ENCODE assay signal across 24 cellular contexts in genomic region chrX:3449287-3449686, GRCh38.
A peak's percentile ranks its signal among the peaks of the same experiment; 100 is the strongest.
DNase-seq lines count a peak whose midpoint lies in the region; ATAC-seq and TF ChIP-seq lines count a peak whose summit lies in the region.
"Had no signal": no experiment of that assay in that cellular context is flagged by ENCODE, and none has a peak within 500 bp of the region (broad histone marks: within the 10 kb centered on the region; RNA-seq: fewer than 3 reads in every experiment).

No MANE protein-coding gene starts in this region.

- H3K4me1 ChIP-seq in psoas muscle = no peaks in the 10 kb centered on the region
- H3K4me1 ChIP-seq: ascending aorta, esophagus squamous epithelium, parathyroid adenoma, sigmoid colon, SJSA1, suprapubic skin had no signal

- H3K27me3 ChIP-seq in BJ (ENCODE audit: control insufficient read depth, insufficient read depth, low read length) (no peaks in the 10 kb centered on the region), psoas muscle (ENCODE audit: insufficient read depth in 3 of 3, low read length in 2 of 3) (no peaks in the 10 kb centered on the region)
- H3K27me3 ChIP-seq: ascending aorta, esophagus squamous epithelium, sigmoid colon, SJSA1, suprapubic skin had no signal

- no peak overlapping the region for H3K27ac Mint-ChIP-seq in activated CD4-positive, alpha-beta memory T cell treated with anti-CD3 and anti-CD28 coated beads for 36 hours
- H3K27ac Mint-ChIP-seq: activated CD4-positive, alpha-beta T cell treated with anti-CD3 and anti-CD28 coated beads, Interleukin-2, amount 10 ng/mL, durations not matched to agents 24 days and 14 days; activated CD8-positive, alpha-beta memory T cell treated with anti-CD3 and anti-CD28 coated beads, Interleukin-2, amount 10 ng/mL, durations not matched to agents 7 days and 5 days; activated naive CD4-positive, alpha-beta T cell treated with anti-CD3 and anti-CD28 coated beads, Interleukin-2, amount 50 U/mL, for 24 hours; activated T-helper 1 cell treated with anti-CD3 and anti-CD28 coated beads, Interleukin-12 subunit alpha, Interleukin-12 subunit beta, Interleukin-2, Interleukin-4 antibody, amounts not matched to agents 30 ng/mL and 10 ng/mL and 1 ng/mL, durations not matched to agents 14 hours and 24 hours and 36 hours; GM23338; natural killer cell treated with Interleukin-12 subunit alpha and Interleukin-12 subunit beta and Interleukin-15 and Interleukin-18, amount 100 ng/mL, for 72 hours had no signal

- ATAC-seq in psoas muscle = peak in 1 of 4 donors; percentile 44
- ATAC-seq: activated CD8-positive, alpha-beta memory T cell treated with anti-CD3 and anti-CD28 coated beads, Interleukin-2, amount 10 ng/mL, durations not matched to agents 7 days and 5 days; GM23338; natural killer cell treated with Interleukin-12 subunit alpha and Interleukin-12 subunit beta and Interleukin-15 and Interleukin-18, amount 100 ng/mL, for 72 hours had no signal

- peaks cover under 1% of the 10 kb centered on the region for H3K9me3 Mint-ChIP-seq in activated CD4-positive, alpha-beta memory T cell treated with anti-CD3 and anti-CD28 coated beads for 36 hours
- H3K9me3 Mint-ChIP-seq: activated CD4-positive, alpha-beta T cell treated with anti-CD3 and anti-CD28 coated beads, Interleukin-2, amount 10 ng/mL, durations not matched to agents 24 days and 14 days; activated T-helper 1 cell treated with anti-CD3 and anti-CD28 coated beads, Interleukin-12 subunit alpha, Interleukin-12 subunit beta, Interleukin-2, Interleukin-4 antibody, amounts not matched to agents 30 ng/mL and 10 ng/mL and 1 ng/mL, durations not matched to agents 14 hours and 24 hours and 36 hours; natural killer cell treated with Interleukin-12 subunit alpha and Interleukin-12 subunit beta and Interleukin-15 and Interleukin-18, amount 100 ng/mL, for 72 hours had no signal

- H3K36me3 ChIP-seq in BJ (ENCODE audit: control insufficient read depth, insufficient read depth, low read length) (no peaks in the 10 kb centered on the region), psoas muscle (ENCODE audit: insufficient read depth in 1 of 2, low read depth in 1 of 2) (no peaks in the 10 kb centered on the region)
- H3K36me3 ChIP-seq: ascending aorta, esophagus squamous epithelium, sigmoid colon, SJSA1, suprapubic skin had no signal

- DNase-seq in BJ (ENCODE audit: low read depth) (peak; percentile 22), NOMO-1 treated with DMSO at 0.1 percent for 48 hours (lab: John Stamatoyannopoulos, UW; ENCODE audit: unreplicated experiment) (peak; percentile 52), fibroblast of gingiva (ENCODE audit: low read depth) (peak; percentile 71), psoas muscle (no peak), RPMI8226 (no peak), DMS79 treated with DMSO at 0.1 percent for 48 hours (lab: John Stamatoyannopoulos, UW) (no peak)
- no peak for DNase-seq in activated CD4-positive, alpha-beta memory T cell treated with anti-CD3 and anti-CD28 coated beads for 36 hours
- DNase-seq: activated CD4-positive, alpha-beta T cell treated with anti-CD3 and anti-CD28 coated beads, Interleukin-2, amount 10 ng/mL, durations not matched to agents 24 days and 14 days; activated CD8-positive, alpha-beta memory T cell treated with anti-CD3 and anti-CD28 coated beads, Interleukin-2, amount 10 ng/mL, durations not matched to agents 7 days and 5 days; AML-193; DND-41; esophagus squamous epithelium; midbrain; NCI-H1105 treated with DMSO at 0.1 percent for 48 hours; NCI-H2081 treated with DMSO at 0.1 percent for 48 hours; sigmoid colon had no signal

- POLR2A ChIA-PET in BJ (lab: Charles Lee) = no interaction called here
- POLR2A ChIA-PET in activated CD4-positive, alpha-beta memory T cell treated with anti-CD3 and anti-CD28 coated beads for 36 hours (lab: Charles Lee) = no interaction called here

- H3K27ac ChIP-seq in psoas muscle = peak overlapping the region; percentile 50
- H3K27ac ChIP-seq: ascending aorta, esophagus squamous epithelium, parathyroid adenoma, sigmoid colon, SJSA1, suprapubic skin had no signal

- no peaks in the 10 kb centered on the region for H3K4me1 Mint-ChIP-seq in activated CD4-positive, alpha-beta memory T cell treated with anti-CD3 and anti-CD28 coated beads for 36 hours (ENCODE audit: low read depth)
- H3K4me1 Mint-ChIP-seq: activated CD4-positive, alpha-beta T cell treated with anti-CD3 and anti-CD28 coated beads, Interleukin-2, amount 10 ng/mL, durations not matched to agents 24 days and 14 days; activated CD8-positive, alpha-beta memory T cell treated with anti-CD3 and anti-CD28 coated beads, Interleukin-2, amount 10 ng/mL, durations not matched to agents 7 days and 5 days; activated naive CD4-positive, alpha-beta T cell treated with anti-CD3 and anti-CD28 coated beads, Interleukin-2, amount 50 U/mL, for 24 hours; GM23338 had no signal

- CTCF ChIA-PET in BJ (lab: Yijun Ruan, JAX) = interaction anchor here (1.1 kb wide), 1 partner anchor 201 kb away, joined by 6 read pairs; no protein-coding TSS in a partner anchor
- CTCF ChIA-PET in activated CD4-positive, alpha-beta memory T cell treated with anti-CD3 and anti-CD28 coated beads for 36 hours (lab: Charles Lee) = no interaction called here

- no peaks in the 10 kb centered on the region for H3K9me3 ChIP-seq in psoas muscle
- H3K9me3 ChIP-seq: ascending aorta, esophagus squamous epithelium, sigmoid colon, SJSA1, suprapubic skin had no signal

- H3K4me3 Mint-ChIP-seq in activated CD4-positive, alpha-beta memory T cell treated with anti-CD3 and anti-CD28 coated beads for 36 hours = no peak overlapping the region
- H3K4me3 Mint-ChIP-seq: activated CD4-positive, alpha-beta T cell treated with anti-CD3 and anti-CD28 coated beads, Interleukin-2, amount 10 ng/mL, durations not matched to agents 24 days and 14 days; activated CD8-positive, alpha-beta memory T cell treated with anti-CD3 and anti-CD28 coated beads, Interleukin-2, amount 10 ng/mL, durations not matched to agents 7 days and 5 days; activated naive CD4-positive, alpha-beta T cell treated with anti-CD3 and anti-CD28 coated beads, Interleukin-2, amount 50 U/mL, for 24 hours; activated T-helper 1 cell treated with anti-CD3 and anti-CD28 coated beads, Interleukin-12 subunit alpha, Interleukin-12 subunit beta, Interleukin-2, Interleukin-4 antibody, amounts not matched to agents 30 ng/mL and 10 ng/mL and 1 ng/mL, durations not matched to agents 14 hours and 24 hours and 36 hours; GM23338; natural killer cell treated with Interleukin-12 subunit alpha and Interleukin-12 subunit beta and Interleukin-15 and Interleukin-18, amount 100 ng/mL, for 72 hours had no signal

- intact Hi-C loops in psoas muscle (cut with DNase I) = no loop called here
- intact Hi-C loops in activated CD4-positive, alpha-beta memory T cell treated with anti-CD3 and anti-CD28 coated beads for 36 hours (cut with micrococcal nuclease) = no loop called here

- no peak for TF ChIP-seq CTCF in BJ (IDR thresholded peaks at IDR 0.05; ENCODE audit: insufficient read depth, low read depth, low read length)
- TF ChIP-seq CTCF in psoas muscle (IDR thresholded peaks at IDR 0.05) = no peak

- 30 to 54% (median 37%) methylated on average over 4 of the region's 4 CpGs for WGBS in psoas muscle, 3 donors

- no peaks in the 10 kb centered on the region for H3K36me3 Mint-ChIP-seq in activated CD4-positive, alpha-beta memory T cell treated with anti-CD3 and anti-CD28 coated beads for 36 hours
- H3K36me3 Mint-ChIP-seq: activated CD8-positive, alpha-beta memory T cell treated with anti-CD3 and anti-CD28 coated beads, Interleukin-2, amount 10 ng/mL, durations not matched to agents 7 days and 5 days; activated naive CD4-positive, alpha-beta T cell treated with anti-CD3 and anti-CD28 coated beads, Interleukin-2, amount 50 U/mL, for 24 hours; natural killer cell treated with Interleukin-12 subunit alpha and Interleukin-12 subunit beta and Interleukin-15 and Interleukin-18, amount 100 ng/mL, for 72 hours had no signal

- peaks cover 1% of the 10 kb centered on the region for H3K27me3 Mint-ChIP-seq in activated CD4-positive, alpha-beta memory T cell treated with anti-CD3 and anti-CD28 coated beads for 36 hours
- H3K27me3 Mint-ChIP-seq: activated CD4-positive, alpha-beta T cell treated with anti-CD3 and anti-CD28 coated beads, Interleukin-2, amount 10 ng/mL, durations not matched to agents 24 days and 14 days; activated CD8-positive, alpha-beta memory T cell treated with anti-CD3 and anti-CD28 coated beads, Interleukin-2, amount 10 ng/mL, durations not matched to agents 7 days and 5 days; activated naive CD4-positive, alpha-beta T cell treated with anti-CD3 and anti-CD28 coated beads, Interleukin-2, amount 50 U/mL, for 24 hours had no signal

- no peak overlapping the region for H3K4me3 ChIP-seq in BJ (ENCODE audit: low read depth, low read length)
- H3K4me3 ChIP-seq in psoas muscle = no peak overlapping the region
- H3K4me3 ChIP-seq: ascending aorta, esophagus squamous epithelium, GM23338, sigmoid colon, SJSA1, suprapubic skin had no signal

Comparison
In these comparisons a context has a peak if more than half of its experiments do, and no peak if none do; other contexts are left out.
1. DNase-seq: peak in BJ (single experiment), NOMO-1 treated with DMSO at 0.1 percent for 48 hours (single experiment) and fibroblast of gingiva (single experiment); none in psoas muscle (0 of 2), activated CD4-positive, alpha-beta memory T cell treated with anti-CD3 and anti-CD28 coated beads for 36 hours (single experiment), RPMI8226 (single experiment) and DMS79 treated with DMSO at 0.1 percent for 48 hours (single experiment).